1 cellular context compared by ENCODE assay signal in genomic region chr5:134873987-134874830, GRCh38.
TF ChIP-seq lines count a peak whose summit lies in the region.

TXNDC15 (plus strand) TSS chr5:134874371; CDS start chr5:134874428, 57 bp downstream.

TF ChIP-seq in K562, 482 proteins besides CTCF, POLR2A, EP300 and RAD21 (continued from another document and continues in another):
- no peak for TF ChIP-seq STAT6 (CRISPR knock-in tag; IDR thresholded peaks at IDR 0.05)
- peak; percentile 53; the same call in 1 of the 2 replicates for TF ChIP-seq JUND (IDR thresholded peaks at IDR 0.05; ENCODE audit: borderline replicate concordance, low read depth, low read length)
- TF ChIP-seq JUND (tag; IDR thresholded peaks at IDR 0.05; ENCODE audit: borderline replicate concordance, low read depth, low read length): no peak; the same call in 2 of the 3 replicates
- TF ChIP-seq MGA (IDR thresholded peaks at IDR 0.05): peak; percentile 49
- TF ChIP-seq CBX8 (IDR thresholded peaks at IDR 0.05; ENCODE audit: borderline replicate concordance, extremely low read depth, low read depth, low read length, poor library complexity, severe bottlenecking): no peak
- TF ChIP-seq KAT7 (CRISPR knock-in tag; IDR thresholded peaks at IDR 0.05; ENCODE audit: borderline replicate concordance): peak; percentile 90
- no peak for TF ChIP-seq ZNF830 (CRISPR knock-in tag; IDR thresholded peaks at IDR 0.05)
- no peak for TF ChIP-seq HOXB6 (CRISPR knock-in tag; IDR thresholded peaks at IDR 0.05; ENCODE audit: borderline replicate concordance)
- peak; percentile 67; the same call in 1 of the 2 replicates for TF ChIP-seq POLR2H (tag; IDR thresholded peaks at IDR 0.05; ENCODE audit: low read depth)
- TF ChIP-seq VEZF1 (CRISPR knock-in tag; IDR thresholded peaks at IDR 0.05): no peak
- TF ChIP-seq SUPT5H (IDR thresholded peaks at IDR 0.05): peak; percentile 81
- 0 out of 2 replicates have a peak, but pooled peaks have one; percentile 15 for TF ChIP-seq ZNF134 (CRISPR knock-in tag; conservative IDR thresholded peaks at IDR 0.05)
- TF ChIP-seq ZBTB8A (IDR thresholded peaks at IDR 0.05; ENCODE audit: partially characterized antibody): no peak
- TF ChIP-seq ZSCAN29 (IDR thresholded peaks at IDR 0.05): no peak
- TF ChIP-seq CEBPB (tag; IDR thresholded peaks at IDR 0.05): no peak
- TF ChIP-seq ZFP1 (CRISPR knock-in tag; IDR thresholded peaks at IDR 0.05): no peak
- TF ChIP-seq POLR3G (IDR thresholded peaks at IDR 0.05; ENCODE audit: extremely low read depth, insufficient read length, insufficient replicate concordance): no peak
- no peak for TF ChIP-seq MEIS2 (IDR thresholded peaks at IDR 0.05; ENCODE audit: partially characterized antibody)
- 0 out of 2 replicates have a peak, but pooled peaks have one; percentile 29 for TF ChIP-seq HNRNPL (IDR thresholded peaks at IDR 0.05; ENCODE audit: low read depth, low read length)
- no peak for TF ChIP-seq SMAD2 (IDR thresholded peaks at IDR 0.05; ENCODE audit: low read depth, low read length)
- TF ChIP-seq SREBF2 (CRISPR knock-in tag; IDR thresholded peaks at IDR 0.05): no peak
- no peak for TF ChIP-seq POLR2AphosphoS2 (IDR thresholded peaks at IDR 0.05; ENCODE audit: low read length)
- 0 out of 2 replicates have a peak, but pooled peaks have one; percentile 48 for TF ChIP-seq SAFB (IDR thresholded peaks at IDR 0.05; ENCODE audit: borderline replicate concordance, low read depth, low read length)
- TF ChIP-seq ZBED1 (IDR thresholded peaks at IDR 0.05): no peak
- no peak for TF ChIP-seq RFX5 (IDR thresholded peaks at IDR 0.05; ENCODE audit: low read depth, low read length)
- TF ChIP-seq HNRNPUL1 (IDR thresholded peaks at IDR 0.05; ENCODE audit: low read length): no peak
- peak; percentile 66; the same call in 1 of the 2 replicates for TF ChIP-seq GTF2E2 (tag; IDR thresholded peaks at IDR 0.05)
- TF ChIP-seq ATF1 (CRISPR knock-in tag; IDR thresholded peaks at IDR 0.05): no peak
- peak; percentile 56; the same call in 1 of the 2 replicates for TF ChIP-seq ATF1 (tag; IDR thresholded peaks at IDR 0.05)
- peak; percentile 73; the same call in 1 of the 2 replicates for TF ChIP-seq AFF4 (CRISPR knock-in tag; IDR thresholded peaks at IDR 0.05)
- no peak for TF ChIP-seq ZNF507 (tag; conservative IDR thresholded peaks at IDR 0.05)
- TF ChIP-seq ETV1 (tag; conservative IDR thresholded peaks at IDR 0.05; ENCODE audit: low read depth): peak; percentile 57
- peak; percentile 94 for TF ChIP-seq TAF7 (tag; IDR thresholded peaks at IDR 0.05)
- TF ChIP-seq MCM7 (IDR thresholded peaks at IDR 0.05): no peak
- no peak for TF ChIP-seq KLF16 (IDR thresholded peaks at IDR 0.05)
- peak; percentile 12; the same call in 1 of the 2 replicates for TF ChIP-seq CREB1 (IDR thresholded peaks at IDR 0.05)
- peak; percentile 68 for TF ChIP-seq CREB1 (CRISPR knock-in tag; IDR thresholded peaks at IDR 0.05)
- no peak for TF ChIP-seq NBN (IDR thresholded peaks at IDR 0.05; ENCODE audit: low read depth)
- no peak for TF ChIP-seq ZNF77 (CRISPR knock-in tag; IDR thresholded peaks at IDR 0.05)
- no peak; the same call in 1 of the 2 replicates for TF ChIP-seq E2F3 (CRISPR knock-in tag; IDR thresholded peaks at IDR 0.05)
- TF ChIP-seq ZBTB5 (IDR thresholded peaks at IDR 0.05): no peak
- TF ChIP-seq ZNF324 (CRISPR knock-in tag; IDR thresholded peaks at IDR 0.05): no peak
